Comparison of ENCODE assay signal across 19 cellular contexts in genomic region chr2:127418300-127419111, GRCh38. TPM values are rescaled to one million over a fixed set of nuclear protein-coding genes. Genes with fewer than 3 reads are reported as not detected.
DNase-seq lines count a peak whose midpoint lies in the region; ATAC-seq and TF ChIP-seq lines count a peak whose summit lies in the region.
"Had no signal": no experiment of that assay in that cellular context is flagged by ENCODE, and none has a peak within 500 bp of the region (broad histone marks: within the 10 kb centered on the region; RNA-seq: fewer than 3 reads in every experiment).

Gene PROC, plus strand, starts transcription at chr2:127418427. Its CDS starts 1,516 bp downstream, at chr2:127419943.

- peak; percentile 32 for DNase-seq in activated CD8-positive, alpha-beta memory T cell treated with anti-CD3 and anti-CD28 coated beads, Interleukin-2, amount 50 U/mL, for 48 hours
- DNase-seq in activated CD8-positive, alpha-beta memory T cell treated with anti-CD3 and anti-CD28 coated beads, Interleukin-2, amount 50 U/mL, for 4 hours = no peak
- DNase-seq in T-cell (no peak), memory B cell (ENCODE audit: low spot score in 2 of 2) (no peak), type B pancreatic cell (ENCODE audit: extremely low spot score, unreplicated experiment) (no peak), chondrocyte (ENCODE audit: low spot score) (no peak), anterior cingulate cortex (lab: John Stamatoyannopoulos, UW) (no peak), NCI-H345 (lab: John Stamatoyannopoulos, UW) (no peak)
- DNase-seq: activated CD4-positive, alpha-beta T cell treated with anti-CD3 and anti-CD28 coated beads, Interleukin-2, amount 50 U/mL, for 4 hours; activated T-cell treated with anti-CD3 and anti-CD28 coated beads, Interleukin-2, amount 50 U/mL, for 72 hours; dermis blood vessel endothelial cell; hippocampal formation; islet precursor cell; NCI-H526 treated with DMSO at 0.1 percent for 48 hours; stimulated activated CD4-positive, alpha-beta T cell treated with anti-CD3 and anti-CD28 coated beads, Interleukin-4, amount 100 ng/mL, for 24 hours had no signal

- CTCF ChIA-PET in T-cell (lab: Charles Lee) = no interaction called here

- H3K4me3 Mint-ChIP-seq in T-cell (peak within 1 kb of the TSS in 2 of 3 donors; percentile 72 to 84), memory B cell (peak within 1 kb of the TSS; percentile 83), type B pancreatic cell (peak within 1 kb of the TSS; percentile 55), chondrocyte (ENCODE audit: unreplicated experiment) (no peak within 1 kb of the TSS)

- H3K27ac Mint-ChIP-seq in T-cell = no peak within 1 kb of the TSS
- no peak within 1 kb of the TSS for H3K27ac Mint-ChIP-seq in memory B cell
- H3K27ac Mint-ChIP-seq in type B pancreatic cell = peak within 1 kb of the TSS; percentile 66
- H3K27ac Mint-ChIP-seq in chondrocyte (ENCODE audit: unreplicated experiment) = no peak within 1 kb of the TSS
- H3K27ac Mint-ChIP-seq: activated T-cell treated with anti-CD3 and anti-CD28 coated beads, Interleukin-2, amount 50 U/mL, for 72 hours had no signal

- TF ChIP-seq CTCF in type B pancreatic cell (conservative IDR thresholded peaks at IDR 0.05) = no peak
- no peak for TF ChIP-seq CTCF in chondrocyte (IDR thresholded peaks at IDR 0.05)

- no peaks in the 10 kb centered on the region for H3K36me3 Mint-ChIP-seq in T-cell
- no peaks in the 10 kb centered on the region for H3K36me3 Mint-ChIP-seq in memory B cell
- no peaks in the 10 kb centered on the region for H3K36me3 Mint-ChIP-seq in type B pancreatic cell
- peaks cover under 1% of the 10 kb centered on the region for H3K36me3 Mint-ChIP-seq in chondrocyte (ENCODE audit: low read depth)

- POLR2A ChIA-PET in T-cell (lab: Charles Lee) = interaction anchor here in 1 of 2 donors (0.6 kb wide), 1 partner anchor 124 kb away, joined by 9 read pairs; no protein-coding TSS in a partner anchor

- H3K4me1 Mint-ChIP-seq in T-cell = peaks cover 16 to 29% (median 21%) of the 10 kb centered on the region in 3 donors
- peaks cover 26% of the 10 kb centered on the region for H3K4me1 Mint-ChIP-seq in memory B cell
- H3K4me1 Mint-ChIP-seq in type B pancreatic cell (ENCODE audit: unreplicated experiment) = peaks cover 17% of the 10 kb centered on the region
- peaks cover 46% of the 10 kb centered on the region for H3K4me1 Mint-ChIP-seq in chondrocyte (ENCODE audit: low read depth)

- ATAC-seq in T-cell (replicated peaks in 1 of 4) (no peak), memory B cell (ENCODE audit: low read depth) (no peak)
- ATAC-seq: activated T-cell treated with anti-CD3 and anti-CD28 coated beads, Interleukin-2, amount 50 U/mL, for 72 hours; Right ventricle myocardium inferior had no signal

- H3K27me3 Mint-ChIP-seq in T-cell (peaks cover 18 to 24% of the 10 kb centered on the region in 2 donors), memory B cell (peaks cover 2% of the 10 kb centered on the region), type B pancreatic cell (peaks cover 69% of the 10 kb centered on the region), chondrocyte (ENCODE audit: low read depth) (no peaks in the 10 kb centered on the region)

- H3K9me3 Mint-ChIP-seq in T-cell (no peaks in the 10 kb centered on the region), memory B cell (no peaks in the 10 kb centered on the region), type B pancreatic cell (no peaks in the 10 kb centered on the region), chondrocyte (ENCODE audit: low read depth) (peaks cover under 1% of the 10 kb centered on the region)
- H3K9me3 Mint-ChIP-seq: activated T-cell treated with anti-CD3 and anti-CD28 coated beads, Interleukin-2, amount 50 U/mL, for 72 hours had no signal

RNA-seq across cellular contexts. Expression of gene PROC, which starts in this region (rescaled TPM):
- total RNA-seq in T-cell (under 1 TPM in 3 of 5 donors, not detected in 2; 0.20 to 0.76 (median 0.49) TPM), type B pancreatic cell (ENCODE audit: low replicate concordance) (8.9 and 18.7 TPM in 2 replicates), chondrocyte (2.6 to 5.3 TPM (median 2.7 TPM) in 3 replicates)
- total RNA-seq: bronchial epithelial cell, fibroblast of villous mesenchyme, Right ventricle myocardium inferior, subcutaneous adipose tissue had no signal
